Comparison of ENCODE assay signal across 1 cellular context in the genomic region with DNA sequence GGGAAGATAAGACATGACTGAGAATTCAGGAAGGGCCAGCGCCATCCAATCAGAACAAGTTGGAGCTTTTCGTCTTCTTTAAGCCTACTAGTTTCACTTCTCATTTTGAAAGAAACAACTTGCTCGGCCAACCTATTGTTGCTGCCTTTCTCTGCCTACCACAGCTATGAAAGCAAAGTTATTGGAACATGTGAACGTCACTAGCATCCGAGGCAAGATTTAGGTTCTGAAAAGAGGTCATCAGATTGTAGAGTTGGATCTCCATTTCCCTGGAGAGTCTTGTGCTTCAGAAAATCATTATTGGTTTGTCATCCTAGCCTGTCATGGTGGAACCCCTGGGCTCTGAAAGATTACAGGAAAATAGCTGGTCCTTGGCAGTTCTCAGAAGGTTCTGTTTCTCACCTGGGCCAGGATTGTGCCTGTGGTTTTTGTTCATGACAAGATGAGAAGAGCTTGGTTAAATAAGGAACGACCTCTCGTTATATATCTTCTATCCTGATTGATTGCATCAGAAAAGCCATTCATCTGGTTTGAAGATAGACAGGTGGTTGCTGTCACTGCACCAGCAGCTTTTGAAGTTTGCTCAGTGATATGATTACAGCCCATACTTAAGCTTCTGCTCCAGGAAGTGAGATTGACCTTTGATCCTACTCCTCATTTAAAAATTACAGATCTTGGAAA.
TF ChIP-seq lines count a peak whose summit lies in the region.

No MANE protein-coding gene starts in this region.

TF ChIP-seq in GM12878, 131 proteins besides CTCF, POLR2A, EP300 and RAD21 (continues in another document):
- TF ChIP-seq KAT2A (conservative IDR thresholded peaks at IDR 0.05; ENCODE audit: control insufficient read depth, low read depth, low read length) (no peak), FOS (IDR thresholded peaks at IDR 0.05; ENCODE audit: borderline replicate concordance, extremely low read depth, insufficient read length) (no peak), TCF3 (IDR thresholded peaks at IDR 0.05; ENCODE audit: borderline replicate concordance, insufficient read depth, low read depth, low read length) (0 out of 2 replicates have a peak, but pooled peaks have one; percentile 43), DPF2 (IDR thresholded peaks at IDR 0.05) (peak; percentile 58), POLR2AphosphoS5 (IDR thresholded peaks at IDR 0.05; ENCODE audit: low read length) (peak; percentile 68; the same call in 1 of the 2 replicates), SRF (IDR thresholded peaks at IDR 0.05; ENCODE audit: low read depth in 2 of 2, low read length in 2 of 2) (0 out of 4 replicates have a peak, but pooled peaks of 1 of the 2 experiments have one; percentile 40), IRF3 (IDR thresholded peaks at IDR 0.05) (no peak), HDAC6 (IDR thresholded peaks at IDR 0.05; ENCODE audit: unreplicated experiment) (no peak), ZZZ3 (IDR thresholded peaks at IDR 0.05; ENCODE audit: control insufficient read depth, insufficient read length, low read depth) (no peak), WRNIP1 (IDR thresholded peaks at IDR 0.05; ENCODE audit: borderline replicate concordance, low read depth, low read length) (no peak), CHD2 (IDR thresholded peaks at IDR 0.05; ENCODE audit: borderline replicate concordance, low read depth, low read length) (no peak), NR2C2 (IDR thresholded peaks at IDR 0.05; ENCODE audit: borderline replicate concordance, control insufficient read depth, insufficient read length, low read depth) (no peak), GABPA (IDR thresholded peaks at IDR 0.05; ENCODE audit: low read depth) (no peak), MYB (IDR thresholded peaks at IDR 0.05; ENCODE audit: borderline replicate concordance, low read depth, low read length) (no peak), MEF2A (IDR thresholded peaks at IDR 0.05; ENCODE audit: insufficient read depth, low read depth, low read length) (0 out of 2 replicates have a peak, but pooled peaks have one; percentile 16), CBFB (IDR thresholded peaks at IDR 0.05; ENCODE audit: low read depth) (peak; percentile 73; the same call in 1 of the 2 replicates), EED (IDR thresholded peaks at IDR 0.05; ENCODE audit: low read depth) (no peak; the same call in 1 of the 2 replicates), HDAC2 (IDR thresholded peaks at IDR 0.05) (no peak), SUPT20H (IDR thresholded peaks at IDR 0.05; ENCODE audit: borderline replicate concordance, control insufficient read depth, low read depth, low read length) (no peak), RBBP5 (conservative IDR thresholded peaks at IDR 0.05) (0 out of 2 replicates have a peak, but pooled peaks have one; percentile 36), ZBTB11 (CRISPR knock-in tag; IDR thresholded peaks at IDR 0.05) (no peak), RUNX3 (IDR thresholded peaks at IDR 0.05; ENCODE audit: low read length) (peak; percentile 72), IRF4 (IDR thresholded peaks at IDR 0.05; ENCODE audit: low read depth, low read length) (peak; percentile 69), PML (IDR thresholded peaks at IDR 0.05; ENCODE audit: low read length) (peak; percentile 57; the same call in 1 of the 2 replicates), BCL11A (IDR thresholded peaks at IDR 0.05; ENCODE audit: low read depth, low read length) (peak; percentile 44; the same call in 1 of the 2 replicates), ZNF207 (IDR thresholded peaks at IDR 0.05; ENCODE audit: borderline replicate concordance) (no peak), RB1 (IDR thresholded peaks at IDR 0.05; ENCODE audit: borderline replicate concordance) (no peak), ZNF217 (IDR thresholded peaks at IDR 0.05) (no peak), NRF1 (conservative IDR thresholded peaks at IDR 0.05; ENCODE audit: low read depth, low read length) (no peak), CREB1 (IDR thresholded peaks at IDR 0.05; ENCODE audit: low read depth) (peak; percentile 74), ZNF687 (IDR thresholded peaks at IDR 0.05) (peak; percentile 27; the same call in 1 of the 2 replicates)
- TF ChIP-seq, protein P1, sequence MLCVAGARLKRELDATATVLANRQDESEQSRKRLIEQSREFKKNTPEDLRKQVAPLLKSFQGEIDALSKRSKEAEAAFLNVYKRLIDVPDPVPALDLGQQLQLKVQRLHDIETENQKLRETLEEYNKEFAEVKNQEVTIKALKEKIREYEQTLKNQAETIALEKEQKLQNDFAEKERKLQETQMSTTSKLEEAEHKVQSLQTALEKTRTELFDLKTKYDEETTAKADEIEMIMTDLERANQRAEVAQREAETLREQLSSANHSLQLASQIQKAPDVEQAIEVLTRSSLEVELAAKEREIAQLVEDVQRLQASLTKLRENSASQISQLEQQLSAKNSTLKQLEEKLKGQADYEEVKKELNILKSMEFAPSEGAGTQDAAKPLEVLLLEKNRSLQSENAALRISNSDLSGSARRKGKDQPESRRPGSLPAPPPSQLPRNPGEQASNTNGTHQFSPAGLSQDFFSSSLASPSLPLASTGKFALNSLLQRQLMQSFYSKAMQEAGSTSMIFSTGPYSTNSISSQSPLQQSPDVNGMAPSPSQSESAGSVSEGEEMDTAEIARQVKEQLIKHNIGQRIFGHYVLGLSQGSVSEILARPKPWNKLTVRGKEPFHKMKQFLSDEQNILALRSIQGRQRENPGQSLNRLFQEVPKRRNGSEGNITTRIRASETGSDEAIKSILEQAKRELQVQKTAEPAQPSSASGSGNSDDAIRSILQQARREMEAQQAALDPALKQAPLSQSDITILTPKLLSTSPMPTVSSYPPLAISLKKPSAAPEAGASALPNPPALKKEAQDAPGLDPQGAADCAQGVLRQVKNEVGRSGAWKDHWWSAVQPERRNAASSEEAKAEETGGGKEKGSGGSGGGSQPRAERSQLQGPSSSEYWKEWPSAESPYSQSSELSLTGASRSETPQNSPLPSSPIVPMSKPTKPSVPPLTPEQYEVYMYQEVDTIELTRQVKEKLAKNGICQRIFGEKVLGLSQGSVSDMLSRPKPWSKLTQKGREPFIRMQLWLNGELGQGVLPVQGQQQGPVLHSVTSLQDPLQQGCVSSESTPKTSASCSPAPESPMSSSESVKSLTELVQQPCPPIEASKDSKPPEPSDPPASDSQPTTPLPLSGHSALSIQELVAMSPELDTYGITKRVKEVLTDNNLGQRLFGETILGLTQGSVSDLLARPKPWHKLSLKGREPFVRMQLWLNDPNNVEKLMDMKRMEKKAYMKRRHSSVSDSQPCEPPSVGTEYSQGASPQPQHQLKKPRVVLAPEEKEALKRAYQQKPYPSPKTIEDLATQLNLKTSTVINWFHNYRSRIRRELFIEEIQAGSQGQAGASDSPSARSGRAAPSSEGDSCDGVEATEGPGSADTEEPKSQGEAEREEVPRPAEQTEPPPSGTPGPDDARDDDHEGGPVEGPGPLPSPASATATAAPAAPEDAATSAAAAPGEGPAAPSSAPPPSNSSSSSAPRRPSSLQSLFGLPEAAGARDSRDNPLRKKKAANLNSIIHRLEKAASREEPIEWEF (IDR thresholded peaks at IDR 0.05; ENCODE audit: insufficient replicate concordance, low read depth, low read length) = no peak
- TF ChIP-seq, protein P2, sequence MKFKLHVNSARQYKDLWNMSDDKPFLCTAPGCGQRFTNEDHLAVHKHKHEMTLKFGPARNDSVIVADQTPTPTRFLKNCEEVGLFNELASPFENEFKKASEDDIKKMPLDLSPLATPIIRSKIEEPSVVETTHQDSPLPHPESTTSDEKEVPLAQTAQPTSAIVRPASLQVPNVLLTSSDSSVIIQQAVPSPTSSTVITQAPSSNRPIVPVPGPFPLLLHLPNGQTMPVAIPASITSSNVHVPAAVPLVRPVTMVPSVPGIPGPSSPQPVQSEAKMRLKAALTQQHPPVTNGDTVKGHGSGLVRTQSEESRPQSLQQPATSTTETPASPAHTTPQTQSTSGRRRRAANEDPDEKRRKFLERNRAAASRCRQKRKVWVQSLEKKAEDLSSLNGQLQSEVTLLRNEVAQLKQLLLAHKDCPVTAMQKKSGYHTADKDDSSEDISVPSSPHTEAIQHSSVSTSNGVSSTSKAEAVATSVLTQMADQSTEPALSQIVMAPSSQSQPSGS (IDR thresholded peaks at IDR 0.05; ENCODE audit: low read length) = 0 out of 2 replicates have a peak, but pooled peaks have one; percentile 59
- TF ChIP-seq, protein P3, sequence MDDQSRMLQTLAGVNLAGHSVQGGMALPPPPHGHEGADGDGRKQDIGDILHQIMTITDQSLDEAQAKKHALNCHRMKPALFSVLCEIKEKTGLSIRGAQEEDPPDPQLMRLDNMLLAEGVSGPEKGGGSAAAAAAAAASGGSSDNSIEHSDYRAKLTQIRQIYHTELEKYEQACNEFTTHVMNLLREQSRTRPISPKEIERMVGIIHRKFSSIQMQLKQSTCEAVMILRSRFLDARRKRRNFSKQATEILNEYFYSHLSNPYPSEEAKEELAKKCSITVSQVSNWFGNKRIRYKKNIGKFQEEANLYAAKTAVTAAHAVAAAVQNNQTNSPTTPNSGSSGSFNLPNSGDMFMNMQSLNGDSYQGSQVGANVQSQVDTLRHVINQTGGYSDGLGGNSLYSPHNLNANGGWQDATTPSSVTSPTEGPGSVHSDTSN (IDR thresholded peaks at IDR 0.05; ENCODE audit: insufficient replicate concordance, low read depth, low read length) = peak; percentile 63
- TF ChIP-seq, protein P4, sequence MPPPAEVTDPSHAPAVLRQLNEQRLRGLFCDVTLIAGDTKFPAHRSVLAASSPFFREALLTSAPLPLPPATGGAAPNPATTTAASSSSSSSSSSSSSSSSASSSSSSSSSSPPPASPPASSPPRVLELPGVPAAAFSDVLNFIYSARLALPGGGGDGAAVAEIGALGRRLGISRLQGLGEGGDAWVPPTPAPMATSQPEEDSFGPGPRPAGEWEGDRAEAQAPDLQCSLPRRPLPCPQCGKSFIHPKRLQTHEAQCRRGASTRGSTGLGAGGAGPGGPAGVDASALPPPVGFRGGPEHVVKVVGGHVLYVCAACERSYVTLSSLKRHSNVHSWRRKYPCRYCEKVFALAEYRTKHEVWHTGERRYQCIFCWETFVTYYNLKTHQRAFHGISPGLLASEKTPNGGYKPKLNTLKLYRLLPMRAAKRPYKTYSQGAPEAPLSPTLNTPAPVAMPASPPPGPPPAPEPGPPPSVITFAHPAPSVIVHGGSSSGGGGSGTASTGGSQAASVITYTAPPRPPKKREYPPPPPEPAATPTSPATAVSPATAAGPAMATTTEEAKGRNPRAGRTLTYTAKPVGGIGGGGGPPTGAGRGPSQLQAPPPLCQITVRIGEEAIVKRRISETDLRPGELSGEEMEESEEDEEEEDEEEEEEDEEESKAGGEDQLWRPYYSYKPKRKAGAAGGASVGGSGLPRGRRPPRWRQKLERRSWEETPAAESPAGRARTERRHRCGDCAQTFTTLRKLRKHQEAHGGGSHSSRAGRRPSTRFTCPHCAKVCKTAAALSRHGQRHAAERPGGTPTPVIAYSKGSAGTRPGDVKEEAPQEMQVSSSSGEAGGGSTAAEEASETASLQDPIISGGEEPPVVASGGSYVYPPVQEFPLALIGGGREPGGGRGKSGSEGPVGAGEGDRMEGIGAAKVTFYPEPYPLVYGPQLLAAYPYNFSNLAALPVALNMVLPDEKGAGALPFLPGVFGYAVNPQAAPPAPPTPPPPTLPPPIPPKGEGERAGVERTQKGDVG (CRISPR knock-in tag; IDR thresholded peaks at IDR 0.05) = no peak
